22 cellular contexts compared by ENCODE assay signal in the genomic region with DNA sequence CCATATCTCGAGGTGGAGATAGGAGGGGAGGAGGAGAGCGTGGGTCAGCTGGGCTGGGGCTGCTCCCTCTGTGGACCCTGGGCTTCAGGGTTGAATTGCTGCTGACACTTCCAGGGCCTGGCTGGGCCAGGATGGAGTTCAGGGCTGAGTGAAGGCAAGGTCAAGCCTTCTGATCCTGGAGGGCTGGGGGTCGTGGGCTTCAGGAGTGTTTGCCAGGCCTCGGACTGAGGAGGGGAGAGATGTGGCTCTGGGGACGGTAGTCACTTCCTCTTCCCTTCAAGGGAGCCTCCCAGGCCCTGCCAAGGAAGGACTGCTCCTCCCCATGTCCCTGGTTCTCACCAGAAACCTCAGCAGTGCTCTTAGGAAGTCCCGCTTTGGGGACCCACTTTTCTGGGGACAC. TPM values are rescaled to one million over a fixed set of nuclear protein-coding genes. Genes with fewer than 3 reads are reported as not detected.
"Had no signal": no experiment of that assay in that cellular context is flagged by ENCODE, and none has a peak within 500 bp of the region (broad histone marks: within the 10 kb centered on the region; RNA-seq: fewer than 3 reads in every experiment).

No MANE protein-coding gene starts in this region.

- H3K27me3 ChIP-seq: brain microvascular endothelial cell, spleen had no signal

- H3K4me3 Mint-ChIP-seq: activated naive CD8-positive, alpha-beta T cell; activated T-cell treated with anti-CD3 and anti-CD28 coated beads, Interleukin-2, amount 50 U/mL, for 24 hours; naive B cell; T-helper 17 cell; type B pancreatic cell had no signal

- ATAC-seq: esophagus mucosa, psoas muscle, sciatic nerve, T-helper 17 cell had no signal

- H3K27ac Mint-ChIP-seq: activated naive CD8-positive, alpha-beta T cell; activated T-cell treated with anti-CD3 and anti-CD28 coated beads, Interleukin-2, amount 50 U/mL, for 24 hours; naive B cell; type B pancreatic cell had no signal

- H3K36me3 Mint-ChIP-seq: activated naive CD8-positive, alpha-beta T cell; naive B cell; type B pancreatic cell had no signal

- H3K9me3 ChIP-seq: psoas muscle, spleen had no signal

- H3K27me3 Mint-ChIP-seq: activated naive CD8-positive, alpha-beta T cell; activated T-cell treated with anti-CD3 and anti-CD28 coated beads, Interleukin-2, amount 50 U/mL, for 24 hours; type B pancreatic cell had no signal

- DNase-seq: activated CD4-positive, alpha-beta T cell treated with anti-CD3 and anti-CD28 coated beads, Interleukin-2, amount 50 U/mL, for 4 hours; activated CD4-positive, CD25-positive, alpha-beta regulatory T cell treated with anti-CD3 and anti-CD28 coated beads, Interleukin-2, amount 50 U/mL, for 72 hours; activated effector memory CD4-positive, alpha-beta T cell treated with anti-CD3 and anti-CD28 coated beads, Interleukin-2, amount 50 U/mL, for 16 hours; activated T-cell treated with anti-CD3 and anti-CD28 coated beads, Interleukin-2, amount 50 U/mL, for 24 hours; amygdala; brain microvascular endothelial cell; cerebellar nuclear complex; hypothalamus; naive B cell; nucleus accumbens; psoas muscle; spleen; stimulated activated CD4-positive, alpha-beta T cell treated with anti-CD3 and anti-CD28 coated beads, Interleukin-2, amount 100 ng/mL, for 24 hours; stimulated activated naive CD4-positive, alpha-beta T cell; T-helper 17 cell had no signal

- H3K9me3 Mint-ChIP-seq: activated T-cell treated with anti-CD3 and anti-CD28 coated beads, Interleukin-2, amount 50 U/mL, for 24 hours; naive B cell; type B pancreatic cell had no signal

- H3K36me3 ChIP-seq: brain microvascular endothelial cell, spleen had no signal

- H3K4me3 ChIP-seq: lung, psoas muscle, spleen had no signal

- H3K27ac ChIP-seq: brain microvascular endothelial cell, psoas muscle, spleen had no signal

RNA-seq across cellular contexts. Expression of gene FAM131C, which starts 12.1 kb away (rescaled TPM):
- total RNA-seq: dermis microvascular lymphatic vessel endothelial cell, lung, psoas muscle, sciatic nerve, T-helper 17 cell had no signal
- polyA plus RNA-seq: lung had no signal

RNA-seq across cellular contexts. Expression of gene CLCNKB, which starts 41.9 kb away (rescaled TPM):
- total RNA-seq: esophagus mucosa, glomerular endothelial cell, T-helper 17 cell had no signal
